ENCODE assay signal across 9 cellular contexts in genomic region chr11:119479685-119480275, GRCh38. TPM values are rescaled to one million over a fixed set of nuclear protein-coding genes. Genes with fewer than 3 reads are reported as not detected.
DNase-seq lines count a peak whose midpoint lies in the region; ATAC-seq, FAIRE-seq and TF ChIP-seq lines count a peak whose summit lies in the region.
"Had no signal": no experiment of that assay in that cellular context is flagged by ENCODE, and none has a peak within 500 bp of the region (broad histone marks: within the 10 kb centered on the region; RNA-seq: fewer than 3 reads in every experiment).

No MANE protein-coding gene starts in this region.

- H3K27me3 ChIP-seq in fibroblast of lung (ENCODE audit: control insufficient read depth, insufficient read depth, low read length) = peaks cover 12% of the 10 kb centered on the region
- H3K27me3 ChIP-seq: testis had no signal

- in situ Hi-C loops in GM13976 (cut with MboI; ENCODE audit: low sequenced_read_pairs, unreplicated experiment) (loop anchor here (5.0 to 10.0 kb wide), 3 partner anchors 53 to 175 kb away; no protein-coding TSS in a partner anchor), SK-MEL-5 (cut with HindIII; ENCODE audit: low pct_unique_long_range_greater_than_20kb, low sequenced_read_pairs) (no loop called here)

- H3K4me3 ChIP-seq in A549 (no peak overlapping the region), fibroblast of lung (replicated peaks in 1 of 4; ENCODE audit: control extremely low read depth in 1 of 4, insufficient read depth in 1 of 4, low read depth in 3 of 4, low read length in 4 of 4) (no peak overlapping the region)
- H3K4me3 ChIP-seq: testis had no signal

- peak; percentile 45 for TF ChIP-seq CTCF in A549 (IDR thresholded peaks at IDR 0.05)
- TF ChIP-seq CTCF in GM13976 (IDR thresholded peaks at IDR 0.05; ENCODE audit: borderline replicate concordance, control extremely low read depth, extremely low read depth, insufficient read depth, missing control alignments) = peak; percentile 9
- TF ChIP-seq CTCF in fibroblast of lung (conservative IDR thresholded peaks at IDR 0.05 in 1 of 2, IDR thresholded peaks at IDR 0.05 in 1 of 2; ENCODE audit: low read depth in 1 of 2, low read length in 2 of 2) = peak; percentile 66 to 85

- H2AFZ ChIP-seq in fibroblast of lung (ENCODE audit: low read length) = no peak overlapping the region

- H3K79me2 ChIP-seq in fibroblast of lung (ENCODE audit: control insufficient read depth, insufficient read depth, low read length) = no peaks in the 10 kb centered on the region

- no peak for TF ChIP-seq EP300 in A549 (IDR thresholded peaks at IDR 0.05)

- H3K4me2 ChIP-seq in A549 (no peak overlapping the region), fibroblast of lung (ENCODE audit: extremely low read depth, insufficient read depth, low read length) (no peak overlapping the region)

- no peaks in the 10 kb centered on the region for H3K9me3 ChIP-seq in A549
- no peaks in the 10 kb centered on the region for H3K9me3 ChIP-seq in fibroblast of lung (ENCODE audit: control insufficient read depth, insufficient read depth, low read depth, low read length)
- H3K9me3 ChIP-seq: testis had no signal

- FAIRE-seq in A549 (lab: Jason Lieb, UNC) = no peak

- DNase-seq in A549 (ENCODE audit: low read depth in 1 of 2, low spot score in 1 of 2) = peak; percentile 69 to 72
- DNase-seq in GM13976 (ENCODE audit: low spot score) = no peak
- peak; percentile 67 for DNase-seq in SK-MEL-5 (ENCODE audit: low read depth, low spot score)
- DNase-seq in fibroblast of lung (ENCODE audit: low read depth in 2 of 2) = peak; percentile 50 to 60
- no peak for DNase-seq in SW480 (ENCODE audit: low spot score)
- no peak for DNase-seq in amniotic stem cell (lab: John Stamatoyannopoulos, UW)
- DNase-seq in NCI-H146 (lab: John Stamatoyannopoulos, UW) = no peak
- DNase-seq: testis had no signal

- peaks cover 11% of the 10 kb centered on the region for H3K4me1 ChIP-seq in A549
- H3K4me1 ChIP-seq in fibroblast of lung (ENCODE audit: control insufficient read depth, extremely low read depth, insufficient read depth, low read length) = peaks cover 14% of the 10 kb centered on the region

- TF ChIP-seq RAD21 in A549 (conservative IDR thresholded peaks at IDR 0.05 in 1 of 2, IDR thresholded peaks at IDR 0.05 in 1 of 2) = no peak

- no peak overlapping the region for H3K9ac ChIP-seq in fibroblast of lung (ENCODE audit: insufficient read depth, low read length)

- ATAC-seq in A549 (peak; percentile 31 to 72; a peak in 3 of 6 replicates), GM18520 (IDR thresholded peaks at IDR 0.05; ENCODE audit: unreplicated experiment) (no peak)

- no peaks in the 10 kb centered on the region for H3K36me3 ChIP-seq in fibroblast of lung (ENCODE audit: control insufficient read depth, insufficient read depth, low read length)

- TF ChIP-seq POLR2A in A549 (IDR thresholded peaks at IDR 0.05; ENCODE audit: low read length) = no peak

- POLR2A ChIA-PET in A549 (lab: Yijun Ruan, JAX) = no interaction called here

- H4K20me1 ChIP-seq in fibroblast of lung (ENCODE audit: control insufficient read depth, extremely low read depth, insufficient read depth, low read length) = no peaks in the 10 kb centered on the region

- CTCF ChIA-PET in A549 (lab: Yijun Ruan, JAX) = interaction anchor here (0.8 to 2.0 kb wide), 21 partner anchors 10 to 744 kb away, joined by 3 to 15 read pairs (median 4); no protein-coding TSS in a partner anchor

- H3K27ac ChIP-seq in A549 (no peak overlapping the region), fibroblast of lung (ENCODE audit: insufficient read depth, low read length) (no peak overlapping the region)
- H3K27ac ChIP-seq: testis had no signal

- 8% methylated on average over 6 of the region's 6 CpGs for WGBS in A549 (ENCODE audit: missing lambda C conversion rate)

TF ChIP-seq in A549, 52 proteins besides CTCF, POLR2A, EP300 and RAD21:
- no peak for TF ChIP-seq FOSL2 (IDR thresholded peaks at IDR 0.05)
- TF ChIP-seq FOSL2 (CRISPR knock-in tag; IDR thresholded peaks at IDR 0.05) = no peak
- no peak for TF ChIP-seq FOSB (CRISPR knock-in tag; IDR thresholded peaks at IDR 0.05)
- TF ChIP-seq RFX5 (IDR thresholded peaks at IDR 0.05) = no peak
- no peak for TF ChIP-seq POLR2AphosphoS2 (conservative IDR thresholded peaks at IDR 0.05; ENCODE audit: low read length)
- no peak for TF ChIP-seq RNF2 (IDR thresholded peaks at IDR 0.05; ENCODE audit: borderline replicate concordance, low read depth)
- no peak for TF ChIP-seq MAFK (IDR thresholded peaks at IDR 0.05; ENCODE audit: partially characterized antibody)
- TF ChIP-seq, protein P1, sequence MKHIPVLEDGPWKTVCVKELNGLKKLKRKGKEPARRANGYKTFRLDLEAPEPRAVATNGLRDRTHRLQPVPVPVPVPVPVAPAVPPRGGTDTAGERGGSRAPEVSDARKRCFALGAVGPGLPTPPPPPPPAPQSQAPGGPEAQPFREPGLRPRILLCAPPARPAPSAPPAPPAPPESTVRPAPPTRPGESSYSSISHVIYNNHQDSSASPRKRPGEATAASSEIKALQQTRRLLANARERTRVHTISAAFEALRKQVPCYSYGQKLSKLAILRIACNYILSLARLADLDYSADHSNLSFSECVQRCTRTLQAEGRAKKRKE (CRISPR knock-in tag; IDR thresholded peaks at IDR 0.05; ENCODE audit: low read depth) = no peak
- TF ChIP-seq, protein P2, sequence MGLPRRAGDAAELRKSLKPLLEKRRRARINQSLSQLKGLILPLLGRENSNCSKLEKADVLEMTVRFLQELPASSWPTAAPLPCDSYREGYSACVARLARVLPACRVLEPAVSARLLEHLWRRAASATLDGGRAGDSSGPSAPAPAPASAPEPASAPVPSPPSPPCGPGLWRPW (IDR thresholded peaks at IDR 0.05) = no peak
- no peak for TF ChIP-seq EHF (CRISPR knock-in tag; IDR thresholded peaks at IDR 0.05)
- no peak for TF ChIP-seq MYC (IDR thresholded peaks at IDR 0.05; ENCODE audit: borderline replicate concordance, low read length)
- TF ChIP-seq RCOR1 (IDR thresholded peaks at IDR 0.05; ENCODE audit: low read depth, low read length) = no peak
- TF ChIP-seq KDM1A (IDR thresholded peaks at IDR 0.05; ENCODE audit: low read depth) = no peak
- no peak for TF ChIP-seq NR3C1 (IDR thresholded peaks at IDR 0.05)

RNA-seq across cellular contexts. Expression of gene THY1, which starts 56.8 kb away (rescaled TPM):
- polyA plus RNA-seq in A549 (2011; rRNA removed) = 7.1 and 8.5 TPM in 2 replicates
- 11.7 and 17.8 TPM in 2 replicates for polyA plus RNA-seq in A549 (2012; cell fraction: cytosol; rRNA removed)
- 19.5 and 22.8 TPM in 2 replicates for polyA plus RNA-seq in A549 (2012; cell fraction: nucleus; rRNA removed)
- polyA plus RNA-seq in A549 (2017; fragmentation: RNase III; extraction: RNeasy Plus Mini Kit Qiagen cat#74134 plus additional on column Dnase treatment) = 16.5 to 29.4 TPM (median 19.9 TPM) in 3 replicates
- polyA minus RNA-seq in A549 (2011; rRNA and poly(A)+ RNA removed) = 16.9 and 21.8 TPM in 2 replicates
- total RNA-seq in SK-MEL-5 (2014; rRNA removed; shearing (Covaris generic)) = 0.32 and 0.88 TPM in 2 replicates
- 0.18 and 0.87 TPM in 2 replicates for polyA plus RNA-seq in SK-MEL-5 (2015; cell fraction: cytosol; rRNA removed)
- polyA plus RNA-seq in SK-MEL-5 (2015; cell fraction: nucleus; rRNA removed) = not detected in 2 replicates
- total RNA-seq in fibroblast of lung = 105 and 292 TPM in 2 replicates
- polyA plus RNA-seq in fibroblast of lung = 824 and 1,700 TPM in 2 replicates
- polyA plus RNA-seq in fibroblast of lung (2012) = 595 and 805 TPM in 2 replicates
- polyA minus RNA-seq in fibroblast of lung (ENCODE audit: low replicate concordance) = 1,722 and 2,470 TPM in 2 replicates

Comparison
In these comparisons a context has a peak if more than half of its experiments do, and no peak if none do; other contexts are left out.
1. DNase-seq: peak in A549 (2 of 2), SK-MEL-5 (single experiment) and fibroblast of lung (2 of 2); none in GM13976 (single experiment), SW480 (single experiment), amniotic stem cell (single experiment) and NCI-H146 (single experiment).
2. CTCF ChIP-seq: peak in every context shown above with its lines; median percentile 76 in fibroblast of lung; 45 in A549; 9 in GM13976.
3. RNA of gene THY1, which starts 56.8 kb away (total RNA-seq): 105 to 292 TPM in fibroblast of lung; 0.32 to 0.88 TPM in SK-MEL-5; every median in the first group is over 10 times any median in the second.